Comparison of ENCODE assay signal across 12 cellular contexts in the genomic region with DNA sequence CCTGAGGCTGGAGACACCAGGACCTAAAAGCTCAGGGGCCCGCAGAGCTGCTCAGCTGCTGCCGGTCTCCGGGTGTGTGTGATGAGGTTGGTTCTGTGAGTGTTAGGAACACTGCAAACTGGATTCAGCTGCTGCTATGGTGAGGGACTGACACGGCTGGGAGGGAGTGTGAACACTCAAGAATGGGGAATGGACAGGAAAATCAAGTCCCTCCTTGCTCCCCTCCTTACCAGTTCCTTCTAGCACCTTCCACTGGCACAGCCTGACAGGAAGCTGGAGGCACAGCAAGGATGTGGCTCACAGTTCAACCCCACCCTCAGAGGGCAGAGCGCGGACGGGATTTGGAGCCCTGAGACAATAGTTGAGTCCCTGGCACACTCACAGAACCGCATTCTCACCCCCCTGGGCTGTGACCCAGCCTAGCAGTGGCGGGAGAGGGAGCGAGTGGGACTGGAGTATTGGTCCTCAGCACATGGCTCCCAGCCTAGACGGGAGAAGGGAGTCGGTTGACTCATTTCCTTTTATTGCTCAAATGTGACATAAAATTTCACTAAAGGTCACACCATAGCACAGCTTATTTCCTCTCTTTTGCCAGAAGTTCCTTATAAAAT. TPM values are rescaled to one million over a fixed set of nuclear protein-coding genes. Genes with fewer than 3 reads are reported as not detected.
A peak's percentile ranks its signal among the peaks of the same experiment; 100 is the strongest.
DNase-seq lines count a peak whose midpoint lies in the region; ATAC-seq lines count a peak whose summit lies in the region.
"Had no signal": no experiment of that assay in that cellular context is flagged by ENCODE, and none has a peak within 500 bp of the region (broad histone marks: within the 10 kb centered on the region; RNA-seq: fewer than 3 reads in every experiment).

No MANE protein-coding gene starts in this region.

- H3K9ac ChIP-seq in trophoblast cell (ENCODE audit: low read length), result no peak overlapping the region

- no peaks in the 10 kb centered on the region for H3K9me3 ChIP-seq in trophoblast cell (ENCODE audit: insufficient read depth, low read depth, low read length)
- H3K9me3 ChIP-seq in CD4-positive, alpha-beta memory T cell (ENCODE audit: control insufficient read depth in 1 of 2, low read length in 2 of 2), result no peaks in the 10 kb centered on the region
- H3K9me3 ChIP-seq: HAP-1 had no signal

- H2BK12ac ChIP-seq in trophoblast cell (ENCODE audit: low read length), result peak overlapping the region; percentile 38

- no peak overlapping the region for H4K91ac ChIP-seq in trophoblast cell (ENCODE audit: low read depth, low read length)

- no peak overlapping the region for H4K8ac ChIP-seq in trophoblast cell (ENCODE audit: low read depth, low read length)

- H3K4me3 Mint-ChIP-seq in CD4-positive, alpha-beta memory T cell, result no peak overlapping the region
- H3K4me3 Mint-ChIP-seq: CD4-positive, alpha-beta T cell had no signal

- no CpG with 5 or more reads among the region's 12 CpGs for WGBS in trophoblast cell (ENCODE audit: extremely low coverage, insufficient coverage, insufficient read length)

- POLR2A ChIA-PET in CD4-positive, alpha-beta memory T cell (lab: Charles Lee; ENCODE audit: partially characterized antibody), result no interaction called here

- H3K27me3 Mint-ChIP-seq in CD4-positive, alpha-beta memory T cell, result no peaks in the 10 kb centered on the region

- no peaks in the 10 kb centered on the region for H3K79me1 ChIP-seq in trophoblast cell (ENCODE audit: low read length)

- DNase-seq in AG20443 (ENCODE audit: low spot score), result peak; percentile 67
- peak; percentile 88 for DNase-seq in RPMI7951 (ENCODE audit: low read depth)
- DNase-seq in globus pallidus (ENCODE audit: low spot score), result peak; percentile 12
- DNase-seq in trophoblast cell, result peak in 1 of 2 donors; percentile 26
- DNase-seq in activated effector memory CD4-positive, alpha-beta T cell treated with anti-CD3 and anti-CD28 coated beads, Interleukin-2, amount 50 U/mL, for 16 hours, result no peak
- DNase-seq in CD4-positive, alpha-beta memory T cell, result no peak
- DNase-seq in stimulated activated CD4-positive, alpha-beta T cell treated with anti-CD3 and anti-CD28 coated beads, Interleukin-2, amount 100 ng/mL, for 48 hours, result no peak
- DNase-seq: CD4-positive, alpha-beta T cell; kidney glomerular epithelial cell; stimulated activated CD8-positive, alpha-beta memory T cell treated with anti-CD3 and anti-CD28 coated beads, Interleukin-4, amount 100 ng/mL, for 48 hours had no signal

- ATAC-seq in HG03520 (IDR thresholded peaks at IDR 0.05; ENCODE audit: unreplicated experiment), result no peak

- H3K79me2 ChIP-seq in trophoblast cell (ENCODE audit: control insufficient read depth, insufficient read depth, low read length, poor library complexity), result no peaks in the 10 kb centered on the region

- no peaks in the 10 kb centered on the region for H3K4me1 ChIP-seq in trophoblast cell (ENCODE audit: control insufficient read depth in 1 of 2, insufficient read depth in 2 of 2, low read length in 2 of 2)
- H3K4me1 ChIP-seq in CD4-positive, alpha-beta memory T cell (ENCODE audit: insufficient read depth, low read length), result no peaks in the 10 kb centered on the region
- H3K4me1 ChIP-seq: HAP-1 had no signal

- no peak overlapping the region for H3K27ac Mint-ChIP-seq in CD4-positive, alpha-beta memory T cell
- H3K27ac Mint-ChIP-seq: CD4-positive, alpha-beta T cell had no signal

- H2AFZ ChIP-seq in trophoblast cell (ENCODE audit: insufficient read depth, low read length, poor library complexity), result no peak overlapping the region

- no peak overlapping the region for H3K27ac ChIP-seq in trophoblast cell (ENCODE audit: low read depth, low read length)
- H3K27ac ChIP-seq in CD4-positive, alpha-beta memory T cell (ENCODE audit: low read depth, low read length), result no peak overlapping the region

- H3K4me3 ChIP-seq in trophoblast cell (ENCODE audit: low read depth, low read length), result no peak overlapping the region
- no peak overlapping the region for H3K4me3 ChIP-seq in CD4-positive, alpha-beta memory T cell (ENCODE audit: low read length in 2 of 2)
- H3K4me3 ChIP-seq: HAP-1 had no signal

- CTCF ChIA-PET in CD4-positive, alpha-beta memory T cell (lab: Charles Lee; ENCODE audit: partially characterized antibody), result no interaction called here

- intact Hi-C loops in CD4-positive, alpha-beta memory T cell (cut with micrococcal nuclease), result no loop called here

- no peak overlapping the region for H3K4me2 ChIP-seq in trophoblast cell (ENCODE audit: low read length)

- H3K27me3 ChIP-seq in trophoblast cell (ENCODE audit: insufficient read depth, low read length), result no peaks in the 10 kb centered on the region
- H3K27me3 ChIP-seq in CD4-positive, alpha-beta memory T cell (ENCODE audit: insufficient read depth, low read length), result no peaks in the 10 kb centered on the region

- H4K12ac ChIP-seq in trophoblast cell (ENCODE audit: low read depth, low read length), result no peak overlapping the region

- H2BK120ac ChIP-seq in trophoblast cell (ENCODE audit: insufficient read depth, low read length, poor library complexity), result no peak overlapping the region

- H3K23ac ChIP-seq in trophoblast cell (ENCODE audit: low read length), result no peak overlapping the region

- H3K4me1 Mint-ChIP-seq in CD4-positive, alpha-beta memory T cell, result no peaks in the 10 kb centered on the region

- no peaks in the 10 kb centered on the region for H3K36me3 ChIP-seq in trophoblast cell (ENCODE audit: control insufficient read depth in 1 of 2, insufficient read depth in 2 of 2, low read length in 2 of 2)
- H3K36me3 ChIP-seq in CD4-positive, alpha-beta memory T cell (ENCODE audit: insufficient read depth, low read length), result no peaks in the 10 kb centered on the region
- H3K36me3 ChIP-seq: HAP-1 had no signal

- no peak overlapping the region for H3K14ac ChIP-seq in trophoblast cell (ENCODE audit: low read length)

- H3K4ac ChIP-seq in trophoblast cell (ENCODE audit: low read depth, low read length), result no peak overlapping the region

- peak overlapping the region; percentile 15 for H2AK5ac ChIP-seq in trophoblast cell (ENCODE audit: low read length)

- no peaks in the 10 kb centered on the region for H3K36me3 Mint-ChIP-seq in CD4-positive, alpha-beta memory T cell

- H2BK5ac ChIP-seq in trophoblast cell (ENCODE audit: low read depth, low read length, poor library complexity), result no peak overlapping the region

- H3K18ac ChIP-seq in trophoblast cell (ENCODE audit: low read length), result peak overlapping the region; percentile 25

- peaks cover 0 to 15% (median 2%) of the 10 kb centered on the region in 8 donors for H3K9me3 Mint-ChIP-seq in CD4-positive, alpha-beta memory T cell

RNA-seq across cellular contexts. Expression of a gene that starts 42.5 kb away (rescaled TPM):
- total RNA-seq in RPMI7951 (2014; rRNA removed; shearing (Covaris generic)), result not detected in 2 replicates
- not detected in 2 replicates for polyA plus RNA-seq in trophoblast cell (2013)
- not detected for total RNA-seq in CD4-positive, alpha-beta memory T cell
- polyA plus RNA-seq in CD4-positive, alpha-beta memory T cell, result not detected
- total RNA-seq: CD4-positive, alpha-beta T cell had no signal

Comparison
In these comparisons a context has a peak if more than half of its experiments do, and no peak if none do; other contexts are left out.
1. DNase-seq: peak in AG20443 (single experiment), RPMI7951 (single experiment) and globus pallidus (single experiment); none in activated effector memory CD4-positive, alpha-beta T cell treated with anti-CD3 and anti-CD28 coated beads, Interleukin-2, amount 50 U/mL, for 16 hours (single experiment), CD4-positive, alpha-beta memory T cell (0 of 5) and stimulated activated CD4-positive, alpha-beta T cell treated with anti-CD3 and anti-CD28 coated beads, Interleukin-2, amount 100 ng/mL, for 48 hours (0 of 2).